13 cellular contexts compared by ENCODE assay signal in the genomic region with DNA sequence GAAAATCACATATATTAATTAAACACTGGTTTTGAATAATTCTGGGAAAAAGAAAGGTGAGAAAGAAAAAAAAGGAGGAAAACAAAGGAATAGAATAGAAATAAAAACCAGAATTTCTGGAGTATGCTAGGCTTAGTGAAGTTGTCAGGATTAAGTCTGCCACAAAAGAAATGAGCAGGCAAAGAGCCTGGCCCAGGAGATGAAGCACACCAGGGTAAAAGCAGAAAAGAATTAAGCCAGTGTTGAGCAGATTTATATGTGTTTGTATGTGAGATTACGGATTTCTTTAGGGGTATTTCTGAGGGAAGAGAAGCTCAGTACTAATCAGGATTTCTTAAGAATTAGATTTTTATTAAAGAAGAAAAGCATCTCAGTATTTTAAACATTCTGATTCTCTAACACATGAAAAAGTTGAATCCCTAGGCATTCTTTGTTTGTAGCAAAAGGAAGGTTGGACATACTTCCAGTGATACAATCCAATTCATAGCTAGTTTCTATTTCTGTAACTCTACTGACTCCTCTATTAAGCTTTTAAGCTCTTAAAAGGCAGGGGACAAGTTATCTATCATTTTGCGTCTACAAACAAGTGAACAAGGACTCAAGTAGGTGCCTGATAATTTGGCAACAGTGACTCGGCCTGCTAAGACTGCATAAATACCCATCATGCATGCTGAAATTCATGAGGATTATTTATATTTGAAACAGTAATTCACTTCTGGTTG.
A peak's percentile ranks its signal among the peaks of the same experiment; 100 is the strongest.
DNase-seq lines count a peak whose midpoint lies in the region; ATAC-seq, FAIRE-seq and TF ChIP-seq lines count a peak whose summit lies in the region.
"Had no signal": no experiment of that assay in that cellular context is flagged by ENCODE, and none has a peak within 500 bp of the region (broad histone marks: within the 10 kb centered on the region; RNA-seq: fewer than 3 reads in every experiment).

No MANE protein-coding gene starts in this region.

- in situ Hi-C loops in K562 (cut with MboI), result no loop called here

- no peak for FAIRE-seq in K562 (lab: Jason Lieb, UNC)

- no peak for TF ChIP-seq RAD21 in K562 (CRISPR knock-in tag; conservative IDR thresholded peaks at IDR 0.05 in 1 of 2, IDR thresholded peaks at IDR 0.05 in 1 of 2)

- WGBS in K562 (ENCODE audit: insufficient coverage, low coverage, missing lambda C conversion rate), result 57% methylated on average over 3 of the region's 3 CpGs

- peak overlapping the region; percentile 74 for H3K27ac Mint-ChIP-seq in HFFc6
- H3K27ac Mint-ChIP-seq: activated T-helper 1 cell treated with anti-CD3 and anti-CD28 coated beads, Interleukin-12 subunit alpha, Interleukin-12 subunit beta, Interleukin-2, Interleukin-4 antibody, amounts not matched to agents 30 ng/mL and 10 ng/mL and 1 ng/mL, durations not matched to agents 14 hours and 24 hours and 36 hours had no signal

- H3K36me3 ChIP-seq in K562 (ENCODE audit: control insufficient read depth, insufficient read depth, low read length) (peaks cover 2% of the 10 kb centered on the region; the same call in 1 of the 3 replicates), stomach smooth muscle (ENCODE audit: control insufficient read depth in 2 of 2, insufficient read depth in 2 of 2, low read length in 2 of 2) (no peaks in the 10 kb centered on the region), OCI-LY7 (ENCODE audit: insufficient read depth, low read length) (peaks cover 31% of the 10 kb centered on the region; the same call in 1 of the 2 replicates)

- intact Hi-C loops in K562 (cut with micrococcal nuclease), result loop anchor here (2.0 to 5.0 kb wide), 2 partner anchors 62 to 109 kb away; no protein-coding TSS in a partner anchor
- intact Hi-C loops in OCI-LY7 (cut with micrococcal nuclease; ENCODE audit: unreplicated experiment), result loop anchor here (5.0 kb wide), 1 partner anchor 48 kb away; no protein-coding TSS in a partner anchor

- no peak for TF ChIP-seq CTCF in HFFc6 (IDR thresholded peaks at IDR 0.05)
- TF ChIP-seq CTCF in K562 (IDR thresholded peaks at IDR 0.05 in 2 of 3, conservative IDR thresholded peaks at IDR 0.05 in 1 of 3; ENCODE audit: insufficient read depth in 2 of 3, low read depth in 1 of 3, low read length in 3 of 3), result no peak
- no peak for TF ChIP-seq CTCF in OCI-LY7 (conservative IDR thresholded peaks at IDR 0.05; ENCODE audit: low read length)

- H2AFZ ChIP-seq in K562 (ENCODE audit: low read depth, low read length), result 0 out of 2 replicates have a peak overlapping the region, but pooled peaks have one; percentile 14
- H2AFZ ChIP-seq in OCI-LY7 (ENCODE audit: low read length), result no peak overlapping the region

- H3K27me3 ChIP-seq in K562 (ENCODE audit: control insufficient read depth in 2 of 2, insufficient read depth in 2 of 2, low read length in 2 of 2), result no peaks in the 10 kb centered on the region
- no peaks in the 10 kb centered on the region for H3K27me3 ChIP-seq in layer of hippocampus (ENCODE audit: control insufficient read depth, insufficient read depth, low read length)
- H3K27me3 ChIP-seq in stomach smooth muscle (ENCODE audit: control insufficient read depth in 1 of 2, insufficient read depth in 2 of 2, low read length in 2 of 2), result no peaks in the 10 kb centered on the region

- peaks cover 18 to 51% of the 10 kb centered on the region in 2 experiments for H3K4me1 ChIP-seq in K562 (replicated peaks in 1 of 2; ENCODE audit: control insufficient read depth in 2 of 2, insufficient read depth in 2 of 2, low read length in 2 of 2)
- peaks cover 34% of the 10 kb centered on the region for H3K4me1 ChIP-seq in stomach smooth muscle (ENCODE audit: control insufficient read depth, insufficient read depth, low read length)
- peaks cover 14% of the 10 kb centered on the region for H3K4me1 ChIP-seq in OCI-LY7 (ENCODE audit: insufficient read depth, low read length, poor library complexity, severe bottlenecking)

- H3K9me1 ChIP-seq in K562 (ENCODE audit: control insufficient read depth, insufficient read depth, low read length), result no peaks in the 10 kb centered on the region

- BruUV-seq in K562 (replicated peaks; lab: Mats Ljungman, UMichigan) (no TSS peak), OCI-LY7 (replicated peaks; lab: Mats Ljungman, UMichigan) (no TSS peak)

- no peaks in the 10 kb centered on the region for H3K9me3 ChIP-seq in K562 (replicated peaks; ENCODE audit: control insufficient read depth, insufficient read depth, low read depth, low read length)
- H3K9me3 ChIP-seq in stomach smooth muscle (ENCODE audit: control insufficient read depth in 2 of 2, low read length in 2 of 2), result no peaks in the 10 kb centered on the region
- H3K9me3 ChIP-seq in OCI-LY7 (ENCODE audit: low read length), result no peaks in the 10 kb centered on the region

- no peaks in the 10 kb centered on the region for H3K27me3 Mint-ChIP-seq in HFFc6 (ENCODE audit: insufficient read depth)
- H3K27me3 Mint-ChIP-seq: naive thymus-derived CD4-positive, alpha-beta T cell had no signal

- H3K9me2 ChIP-seq in OCI-LY7 (ENCODE audit: insufficient read depth, low read length), result no peaks in the 10 kb centered on the region

- no peak overlapping the region for H3K4me3 ChIP-seq in K562
- H3K4me3 ChIP-seq in stomach smooth muscle (ENCODE audit: low read length in 2 of 2), result peak overlapping the region; percentile 2 to 16
- no peak overlapping the region for H3K4me3 ChIP-seq in OCI-LY7 (ENCODE audit: low read depth, low read length, poor library complexity, severe bottlenecking)

- H4K20me1 ChIP-seq in K562 (replicated peaks; ENCODE audit: control insufficient read depth, insufficient read depth, low read length) (no peaks in the 10 kb centered on the region), OCI-LY7 (ENCODE audit: insufficient read depth, low read length) (0 out of 2 replicates have a peak, but pooled peaks cover 8% of the 10 kb centered on the region)

- POLR2A ChIA-PET in K562 (lab: Yijun Ruan, JAX) (interaction anchor here (0.5 to 1.7 kb wide), 6 partner anchors 8 to 583 kb away, joined by 3 to 5 read pairs (median 3); no protein-coding TSS in a partner anchor), OCI-LY7 (lab: Charles Lee) (interaction anchor here (0.6 kb wide), 1 partner anchor 803 kb away, joined by 3 read pairs; no protein-coding TSS in a partner anchor)

- H3K9ac ChIP-seq in K562 (ENCODE audit: insufficient read depth in 1 of 2, low read depth in 2 of 2, low read length in 2 of 2) (no peak overlapping the region), stomach smooth muscle (ENCODE audit: low read length in 2 of 2) (no peak overlapping the region)

- TF ChIP-seq EP300 in K562 (IDR thresholded peaks at IDR 0.05; ENCODE audit: low read length), result no peak

- H3K4me2 ChIP-seq in K562 (ENCODE audit: insufficient read depth, low read length), result peak overlapping the region; percentile 34
- H3K4me2 ChIP-seq in OCI-LY7 (ENCODE audit: low read length), result no peak overlapping the region

- H3K27ac ChIP-seq in K562 (ENCODE audit: extremely low read depth, low read depth, low read length) (peak overlapping the region; percentile 61), layer of hippocampus (ENCODE audit: low read depth, low read length) (peak overlapping the region; percentile 66), stomach smooth muscle (ENCODE audit: low read length) (peak overlapping the region; percentile 81), OCI-LY7 (ENCODE audit: low read depth, low read length, poor library complexity, severe bottlenecking) (no peak overlapping the region)

- ATAC-seq in K562 (peak; percentile 13), GM19452 (IDR thresholded peaks at IDR 0.05; ENCODE audit: unreplicated experiment) (no peak), GM18868 (IDR thresholded peaks at IDR 0.05; ENCODE audit: unreplicated experiment) (no peak)

- peak overlapping the region; percentile 75 for H3K4me3 Mint-ChIP-seq in HFFc6
- H3K4me3 Mint-ChIP-seq: activated T-helper 1 cell treated with anti-CD3 and anti-CD28 coated beads, Interleukin-12 subunit alpha, Interleukin-12 subunit beta, Interleukin-2, Interleukin-4 antibody, amounts not matched to agents 30 ng/mL and 10 ng/mL and 1 ng/mL, durations not matched to agents 14 hours and 24 hours and 36 hours; naive thymus-derived CD4-positive, alpha-beta T cell had no signal

- DNase-seq in HFFc6 (no peak), K562 (ENCODE audit: extremely low read depth in 1 of 4, low spot score in 3 of 4) (no peak), activated gamma-delta T cell (lab: John Stamatoyannopoulos, UW) (no peak), OCI-LY7 (ENCODE audit: low spot score) (no peak)
- DNase-seq: activated CD4-positive, alpha-beta T cell treated with anti-CD3 and anti-CD28 coated beads for 1 hour; naive thymus-derived CD4-positive, alpha-beta T cell; stimulated activated CD8-positive, alpha-beta memory T cell treated with anti-CD3 and anti-CD28 coated beads, Interleukin-4, amount 100 ng/mL, for 48 hours had no signal

- H3K4me1 Mint-ChIP-seq in HFFc6 (ENCODE audit: low read depth), result peaks cover 62% of the 10 kb centered on the region

- TF ChIP-seq POLR2A in K562 (conservative IDR thresholded peaks at IDR 0.05), result no peak

- H3K79me2 ChIP-seq in K562 (ENCODE audit: control insufficient read depth, insufficient read depth, low read length) (peaks cover 69% of the 10 kb centered on the region), OCI-LY7 (ENCODE audit: insufficient read depth, low read depth, low read length) (peaks cover 24% of the 10 kb centered on the region; the same call in 1 of the 2 replicates)

- H3K36me3 Mint-ChIP-seq in HFFc6 (ENCODE audit: low read depth), result no peaks in the 10 kb centered on the region

- CTCF ChIA-PET in K562 (lab: Yijun Ruan, JAX; ENCODE audit: low intra/inter-chr PET ratio) (interaction anchor here (1.2 kb wide), 1 partner anchor 108 kb away, joined by 5 read pairs; no protein-coding TSS in a partner anchor), OCI-LY7 (lab: Charles Lee; ENCODE audit: unreplicated experiment) (no interaction called here)

- no peaks in the 10 kb centered on the region for H3K9me3 Mint-ChIP-seq in HFFc6
- H3K9me3 Mint-ChIP-seq: activated T-helper 1 cell treated with anti-CD3 and anti-CD28 coated beads, Interleukin-12 subunit alpha, Interleukin-12 subunit beta, Interleukin-2, Interleukin-4 antibody, amounts not matched to agents 30 ng/mL and 10 ng/mL and 1 ng/mL, durations not matched to agents 14 hours and 24 hours and 36 hours; immature natural killer cell; naive thymus-derived CD4-positive, alpha-beta T cell had no signal

Comparison
In these comparisons a context has a peak if more than half of its experiments do, and no peak if none do; other contexts are left out.
1. H3K4me3 ChIP-seq: peak in stomach smooth muscle (2 of 2); none in K562 (single experiment) and OCI-LY7 (single experiment).